1 cellular context compared by ENCODE assay signal in the genomic region with DNA sequence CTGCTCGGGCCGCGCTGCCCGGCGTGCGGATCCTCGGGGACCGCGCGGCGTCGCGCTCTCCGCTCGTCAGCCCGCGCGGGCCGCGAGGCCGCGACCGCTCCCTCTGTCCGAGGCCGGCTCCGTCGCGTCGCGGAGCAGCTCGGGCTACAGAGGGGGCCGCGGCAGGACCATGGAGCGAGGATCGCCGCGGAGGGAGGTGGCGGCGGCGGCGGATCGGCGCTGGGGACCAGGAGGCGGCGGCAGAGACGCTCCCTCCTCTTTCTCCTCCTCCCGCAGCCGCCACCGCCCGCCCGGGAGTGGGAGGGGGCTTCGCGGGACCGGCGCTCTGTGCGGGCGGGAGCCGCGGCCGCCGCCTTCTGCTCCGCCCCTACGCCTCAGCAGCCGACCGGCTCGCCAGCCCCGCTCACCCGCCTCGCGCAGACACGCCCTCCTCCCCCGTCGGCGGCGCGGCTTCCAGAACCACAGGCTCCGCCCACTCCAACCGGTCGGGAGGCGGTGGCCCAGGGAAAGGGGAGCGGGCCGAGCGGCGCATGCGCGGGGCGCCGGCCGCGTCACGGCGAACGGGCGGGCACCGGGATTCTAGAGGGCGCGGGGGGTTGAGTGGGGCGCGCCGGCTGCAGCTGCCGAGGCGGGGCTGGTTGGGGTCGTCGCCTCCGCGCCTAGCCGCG.
TF ChIP-seq lines count a peak whose summit lies in the region.

A gene with protein sequence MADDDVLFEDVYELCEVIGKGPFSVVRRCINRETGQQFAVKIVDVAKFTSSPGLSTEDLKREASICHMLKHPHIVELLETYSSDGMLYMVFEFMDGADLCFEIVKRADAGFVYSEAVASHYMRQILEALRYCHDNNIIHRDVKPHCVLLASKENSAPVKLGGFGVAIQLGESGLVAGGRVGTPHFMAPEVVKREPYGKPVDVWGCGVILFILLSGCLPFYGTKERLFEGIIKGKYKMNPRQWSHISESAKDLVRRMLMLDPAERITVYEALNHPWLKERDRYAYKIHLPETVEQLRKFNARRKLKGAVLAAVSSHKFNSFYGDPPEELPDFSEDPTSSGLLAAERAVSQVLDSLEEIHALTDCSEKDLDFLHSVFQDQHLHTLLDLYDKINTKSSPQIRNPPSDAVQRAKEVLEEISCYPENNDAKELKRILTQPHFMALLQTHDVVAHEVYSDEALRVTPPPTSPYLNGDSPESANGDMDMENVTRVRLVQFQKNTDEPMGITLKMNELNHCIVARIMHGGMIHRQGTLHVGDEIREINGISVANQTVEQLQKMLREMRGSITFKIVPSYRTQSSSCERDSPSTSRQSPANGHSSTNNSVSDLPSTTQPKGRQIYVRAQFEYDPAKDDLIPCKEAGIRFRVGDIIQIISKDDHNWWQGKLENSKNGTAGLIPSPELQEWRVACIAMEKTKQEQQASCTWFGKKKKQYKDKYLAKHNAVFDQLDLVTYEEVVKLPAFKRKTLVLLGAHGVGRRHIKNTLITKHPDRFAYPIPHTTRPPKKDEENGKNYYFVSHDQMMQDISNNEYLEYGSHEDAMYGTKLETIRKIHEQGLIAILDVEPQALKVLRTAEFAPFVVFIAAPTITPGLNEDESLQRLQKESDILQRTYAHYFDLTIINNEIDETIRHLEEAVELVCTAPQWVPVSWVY (minus strand): TSS at position 298 of the 668 bp plus-strand sequence. CDS start 566 bp downstream, outside the sequence.

TF ChIP-seq in SK-N-SH, 30 proteins besides CTCF, POLR2A, EP300 and RAD21 (continued from another document):
- no peak for TF ChIP-seq RCOR1 (IDR thresholded peaks at IDR 0.05; ENCODE audit: low read length)
